Comparison of ENCODE assay signal across 11 cellular contexts in genomic region chr4:138609943-138610350, GRCh38.
A peak's percentile ranks its signal among the peaks of the same experiment; 100 is the strongest.
DNase-seq lines count a peak whose midpoint lies in the region; ATAC-seq and TF ChIP-seq lines count a peak whose summit lies in the region.
"Had no signal": no experiment of that assay in that cellular context is flagged by ENCODE, and none has a peak within 500 bp of the region (broad histone marks: within the 10 kb centered on the region; RNA-seq: fewer than 3 reads in every experiment).

No MANE protein-coding gene starts in this region.

- H3K27ac Mint-ChIP-seq in stimulated activated effector memory CD8-positive, alpha-beta T cell treated with anti-CD3 and anti-CD28 coated beads, Interleukin-12 subunit alpha, Interleukin-12 subunit beta, amount 100 ng/mL, for 72 hours, result no peak overlapping the region
- H3K27ac Mint-ChIP-seq: brain had no signal

- H3K4me1 Mint-ChIP-seq in stimulated activated effector memory CD8-positive, alpha-beta T cell treated with anti-CD3 and anti-CD28 coated beads, Interleukin-12 subunit alpha, Interleukin-12 subunit beta, amount 100 ng/mL, for 72 hours, result no peaks in the 10 kb centered on the region

- H3K36me3 Mint-ChIP-seq in stimulated activated effector memory CD8-positive, alpha-beta T cell treated with anti-CD3 and anti-CD28 coated beads, Interleukin-12 subunit alpha, Interleukin-12 subunit beta, amount 100 ng/mL, for 72 hours, result no peaks in the 10 kb centered on the region
- H3K36me3 Mint-ChIP-seq: brain had no signal

- 84 to 86% methylated on average over 2 of the region's 2 CpGs for WGBS in upper lobe of left lung, 2 donors
- WGBS in esophagus muscularis mucosa, result 45% methylated on average over 2 of the region's 2 CpGs

- TF ChIP-seq CTCF in epithelial cell of esophagus (IDR thresholded peaks at IDR 0.05; ENCODE audit: insufficient read depth, low read depth, low read length, missing control alignments) (no peak), upper lobe of left lung (IDR thresholded peaks at IDR 0.05) (no peak), esophagus muscularis mucosa (IDR thresholded peaks at IDR 0.05) (no peak)

- H3K4me3 Mint-ChIP-seq in stimulated activated effector memory CD8-positive, alpha-beta T cell treated with anti-CD3 and anti-CD28 coated beads, Interleukin-12 subunit alpha, Interleukin-12 subunit beta, amount 100 ng/mL, for 72 hours, result no peak overlapping the region
- H3K4me3 Mint-ChIP-seq: brain had no signal

- intact Hi-C loops in Right ventricle myocardium superior (cut with DNase I), result no loop called here
- intact Hi-C loops in cardiac septum (cut with DNase I), result no loop called here
- intact Hi-C loops in esophagus muscularis mucosa (cut with DNase I), result no loop called here

- H3K27me3 ChIP-seq in upper lobe of left lung (no peaks in the 10 kb centered on the region), esophagus muscularis mucosa (no peaks in the 10 kb centered on the region)

- TF ChIP-seq POLR2A in upper lobe of left lung (IDR thresholded peaks at IDR 0.05) (no peak), esophagus muscularis mucosa (IDR thresholded peaks at IDR 0.05; ENCODE audit: low read depth) (no peak)

- H3K9me3 Mint-ChIP-seq in stimulated activated effector memory CD8-positive, alpha-beta T cell treated with anti-CD3 and anti-CD28 coated beads, Interleukin-12 subunit alpha, Interleukin-12 subunit beta, amount 100 ng/mL, for 72 hours, result no peaks in the 10 kb centered on the region

- no peak overlapping the region for H3K27ac ChIP-seq in upper lobe of left lung
- no peak overlapping the region for H3K27ac ChIP-seq in esophagus muscularis mucosa (replicated peaks in 1 of 4)
- H3K27ac ChIP-seq: A549 had no signal

- TF ChIP-seq EP300 in upper lobe of left lung (IDR thresholded peaks at IDR 0.05) (no peak), esophagus muscularis mucosa (IDR thresholded peaks at IDR 0.05) (no peak)

- DNase-seq in Right ventricle myocardium superior (no peak), cardiac septum (ENCODE audit: low spot score) (no peak), HT1080 (ENCODE audit: low read depth) (peak; percentile 81), epithelial cell of esophagus (ENCODE audit: low read depth) (peak; percentile 18), upper lobe of left lung (no peak), esophagus muscularis mucosa (ENCODE audit: extremely low spot score) (no peak), DMS153 (lab: John Stamatoyannopoulos, UW) (no peak)
- DNase-seq in stimulated activated effector memory CD8-positive, alpha-beta T cell treated with anti-CD3 and anti-CD28 coated beads, Interleukin-12 subunit alpha, Interleukin-12 subunit beta, amount 100 ng/mL, for 72 hours (ENCODE audit: low spot score in 2 of 2), result no peak
- DNase-seq: left cardiac atrium had no signal

- ATAC-seq in Right ventricle myocardium superior (ENCODE audit: poor library complexity), result peak; percentile 36
- peak; percentile 56 to 83 for ATAC-seq in upper lobe of left lung (ENCODE audit: low FRiP score in 2 of 2)
- no peak for ATAC-seq in stimulated activated effector memory CD8-positive, alpha-beta T cell treated with anti-CD3 and anti-CD28 coated beads, Interleukin-12 subunit alpha, Interleukin-12 subunit beta, amount 100 ng/mL, for 72 hours
- ATAC-seq: A549 had no signal

- H3K4me1 ChIP-seq in upper lobe of left lung (no peaks in the 10 kb centered on the region), esophagus muscularis mucosa (peaks cover 6 to 16% (median 9%) of the 10 kb centered on the region in 4 donors)
- H3K4me1 ChIP-seq: A549 had no signal

- no peaks in the 10 kb centered on the region for H3K9me3 ChIP-seq in upper lobe of left lung
- H3K9me3 ChIP-seq in esophagus muscularis mucosa, result no peaks in the 10 kb centered on the region
- H3K9me3 ChIP-seq: A549 had no signal

- H3K36me3 ChIP-seq in upper lobe of left lung, result no peaks in the 10 kb centered on the region
- no peaks in the 10 kb centered on the region for H3K36me3 ChIP-seq in esophagus muscularis mucosa

- no peak overlapping the region for H3K4me3 ChIP-seq in epithelial cell of esophagus (ENCODE audit: low read length)
- no peak overlapping the region for H3K4me3 ChIP-seq in upper lobe of left lung
- H3K4me3 ChIP-seq in esophagus muscularis mucosa, result no peak overlapping the region
- H3K4me3 ChIP-seq: A549 had no signal

Comparison
In these comparisons a context has a peak if more than half of its experiments do, and no peak if none do; other contexts are left out.
1. DNase-seq: peak in HT1080 (single experiment) and epithelial cell of esophagus (single experiment); none in Right ventricle myocardium superior (single experiment), cardiac septum (single experiment), upper lobe of left lung (0 of 2), stimulated activated effector memory CD8-positive, alpha-beta T cell treated with anti-CD3 and anti-CD28 coated beads, Interleukin-12 subunit alpha, Interleukin-12 subunit beta, amount 100 ng/mL, for 72 hours (0 of 2), esophagus muscularis mucosa (single experiment) and DMS153 (single experiment).